ENCODE assay signal across 8 cellular contexts in the genomic region with DNA sequence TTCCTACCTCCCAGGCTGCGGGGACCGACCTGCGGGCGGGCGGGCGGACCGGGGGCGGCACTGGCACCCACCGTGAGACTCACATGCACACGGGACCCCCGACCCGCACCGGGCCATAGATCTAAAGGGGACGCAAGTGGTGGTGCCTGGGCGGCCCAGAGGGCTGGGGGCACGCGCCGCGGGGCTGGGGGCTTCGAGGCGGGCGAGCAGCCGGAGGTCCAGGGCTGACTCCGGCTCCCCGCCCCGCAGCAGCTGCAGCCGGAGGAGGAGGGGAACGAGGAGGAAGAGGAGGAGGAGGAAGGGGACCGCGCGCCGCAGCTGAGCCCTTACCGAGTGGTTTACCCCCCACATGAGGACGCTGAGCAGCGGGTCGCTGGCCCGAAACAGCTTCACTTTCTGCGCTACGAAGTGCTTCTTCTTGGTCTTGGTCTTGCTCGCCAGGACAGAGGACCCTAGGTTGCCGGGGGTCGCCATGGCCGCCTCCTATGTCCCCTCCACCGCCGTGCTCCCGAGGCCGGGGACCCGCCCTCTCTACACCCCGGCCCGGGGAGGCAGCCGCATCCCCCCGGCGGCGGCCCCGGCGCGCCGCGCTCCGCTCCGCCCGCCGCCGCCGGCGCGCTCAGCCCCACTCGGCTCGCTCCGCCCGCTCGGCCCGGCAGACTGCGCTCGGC. TPM values are rescaled to one million over a fixed set of nuclear protein-coding genes. Genes with fewer than 3 reads are reported as not detected.
A peak's percentile ranks its signal among the peaks of the same experiment; 100 is the strongest.
DNase-seq lines count a peak whose midpoint lies in the region; TF ChIP-seq lines count a peak whose summit lies in the region.

No MANE protein-coding gene starts in this region.

- CTCF ChIA-PET in activated CD4-positive, alpha-beta memory T cell treated with anti-CD3 and anti-CD28 coated beads, Interleukin-2, amount 10 ng/mL, durations not matched to agents 7 days and 5 days (lab: Charles Lee) = interaction anchor here (0.9 to 1.7 kb wide), 5 partner anchors 31 to 103 kb away, joined by 3 to 5 read pairs (median 3); no protein-coding TSS in a partner anchor
- CTCF ChIA-PET in GM10248 (lab: Yijun Ruan, JAX) = interaction anchor here (1.0 to 1.6 kb wide), 3 partner anchors 10 to 139 kb away, joined by 3 to 4 read pairs (median 3); no protein-coding TSS in a partner anchor

- H3K4me1 Mint-ChIP-seq in H9 = peaks cover 28 to 30% of the 10 kb centered on the region in 2 experiments
- H3K4me1 Mint-ChIP-seq in activated CD4-positive, alpha-beta memory T cell treated with anti-CD3 and anti-CD28 coated beads, Interleukin-2, amount 10 ng/mL, durations not matched to agents 7 days and 5 days = peaks cover 32% of the 10 kb centered on the region

- no peak overlapping the region for H3K27ac ChIP-seq in H9 (ENCODE audit: insufficient read length, low read depth, low read length)
- H3K27ac ChIP-seq in MM.1S (ENCODE audit: low read length) = peak overlapping the region; percentile 59; the same call in 1 of the 2 replicates
- H3K27ac ChIP-seq in fibroblast of lung (ENCODE audit: insufficient read depth, low read length) = peak overlapping the region; percentile 80
- peak overlapping the region; percentile 89 for H3K27ac ChIP-seq in neutrophil

- peaks cover 20% of the 10 kb centered on the region for H3K27me3 Mint-ChIP-seq in H9 (ENCODE audit: low read depth)
- H3K27me3 Mint-ChIP-seq in activated CD4-positive, alpha-beta memory T cell treated with anti-CD3 and anti-CD28 coated beads, Interleukin-2, amount 10 ng/mL, durations not matched to agents 7 days and 5 days = no peaks in the 10 kb centered on the region

- H3K4me1 ChIP-seq in H9 (ENCODE audit: insufficient read depth, low read length) = no peaks in the 10 kb centered on the region
- H3K4me1 ChIP-seq in MM.1S (ENCODE audit: low read length) = 0 out of 2 replicates have a peak, but pooled peaks cover 12% of the 10 kb centered on the region
- H3K4me1 ChIP-seq in fibroblast of lung (ENCODE audit: control insufficient read depth, extremely low read depth, insufficient read depth, low read length) = no peaks in the 10 kb centered on the region
- peaks cover 14 to 41% of the 10 kb centered on the region in 2 experiments for H3K4me1 ChIP-seq in neutrophil (ENCODE audit: control insufficient read depth in 1 of 2, insufficient read depth in 1 of 2, low read depth in 1 of 2, low read length in 1 of 2)

- H3K56ac ChIP-seq in H9 (ENCODE audit: insufficient read length, low read depth, low read length) = no peak overlapping the region

- H3K36me3 ChIP-seq in MM.1S (replicated peaks; ENCODE audit: insufficient read depth, low read length) (no peaks in the 10 kb centered on the region), fibroblast of lung (ENCODE audit: control insufficient read depth, insufficient read depth, low read length) (no peaks in the 10 kb centered on the region), neutrophil (no peaks in the 10 kb centered on the region)

- H3K4me2 ChIP-seq in H9 (ENCODE audit: insufficient read depth, insufficient read length, low read length) (peak overlapping the region; percentile 62), MM.1S (ENCODE audit: low read depth, low read length) (peak overlapping the region; percentile 69), fibroblast of lung (ENCODE audit: extremely low read depth, insufficient read depth, low read length) (peak overlapping the region; percentile 44)

- H3K9me3 ChIP-seq in H9 (ENCODE audit: control insufficient read depth, low read depth, low read length) = no peaks in the 10 kb centered on the region
- H3K9me3 ChIP-seq in MM.1S (replicated peaks; ENCODE audit: insufficient read depth, low read length) = no peaks in the 10 kb centered on the region
- H3K9me3 ChIP-seq in fibroblast of lung (ENCODE audit: control insufficient read depth, insufficient read depth, low read depth, low read length) = no peaks in the 10 kb centered on the region
- no peaks in the 10 kb centered on the region for H3K9me3 ChIP-seq in neutrophil

- H3K4me3 ChIP-seq in MM.1S (ENCODE audit: low read length) (peak overlapping the region; percentile 96), fibroblast of lung (replicated peaks in 1 of 4; ENCODE audit: control extremely low read depth in 1 of 4, insufficient read depth in 1 of 4, low read depth in 3 of 4, low read length in 4 of 4) (peak overlapping the region; percentile 78 to 84 (median 84)), neutrophil (ENCODE audit: low read depth in 1 of 2, low read length in 1 of 2) (peak overlapping the region; percentile 90 to 93)

- H3K9me3 Mint-ChIP-seq in H9 = no peaks in the 10 kb centered on the region; a peak in 1 of 5 replicates
- no peaks in the 10 kb centered on the region for H3K9me3 Mint-ChIP-seq in activated CD4-positive, alpha-beta memory T cell treated with anti-CD3 and anti-CD28 coated beads, Interleukin-2, amount 10 ng/mL, durations not matched to agents 7 days and 5 days

- peaks cover 12% of the 10 kb centered on the region for H3K23me2 ChIP-seq in H9 (ENCODE audit: insufficient read length, low read depth, low read length, poor library complexity, severe bottlenecking)

- no peak overlapping the region for H3K23ac ChIP-seq in H9 (ENCODE audit: insufficient read length, low read depth, low read length)

- H4K5ac ChIP-seq in H9 (ENCODE audit: insufficient read length, low read depth, low read length) = no peak overlapping the region

- no peak overlapping the region for H2BK12ac ChIP-seq in H9 (ENCODE audit: insufficient read length, low read depth, low read length)

- POLR2A ChIA-PET in activated CD4-positive, alpha-beta memory T cell treated with anti-CD3 and anti-CD28 coated beads, Interleukin-2, amount 10 ng/mL, durations not matched to agents 7 days and 5 days (lab: Charles Lee) = interaction anchor here (0.6 to 5.8 kb wide), 28 partner anchors 13 to 711 kb away, joined by 3 to 114 read pairs (median 8); a partner anchor contains a TSS
- POLR2A ChIA-PET in GM10248 (lab: Yijun Ruan, JAX) = no interaction called here

- H3K27me3 ChIP-seq in H9 (ENCODE audit: insufficient read depth, low read length) (no peaks in the 10 kb centered on the region; the same call in 1 of the 2 replicates), MM.1S (replicated peaks; ENCODE audit: insufficient read depth, low read length) (no peaks in the 10 kb centered on the region), fibroblast of lung (ENCODE audit: control insufficient read depth, insufficient read depth, low read length) (no peaks in the 10 kb centered on the region), neutrophil (no peaks in the 10 kb centered on the region)

- no peaks in the 10 kb centered on the region for H4K20me1 ChIP-seq in H9 (ENCODE audit: control insufficient read depth, insufficient read depth, insufficient read length)
- peaks cover 3% of the 10 kb centered on the region; the same call in 1 of the 2 replicates for H4K20me1 ChIP-seq in MM.1S (ENCODE audit: insufficient read depth, low read length)
- H4K20me1 ChIP-seq in fibroblast of lung (ENCODE audit: control insufficient read depth, extremely low read depth, insufficient read depth, low read length) = no peaks in the 10 kb centered on the region

- H2AFZ ChIP-seq in H9 (ENCODE audit: low read length) = no peak overlapping the region
- H2AFZ ChIP-seq in MM.1S (ENCODE audit: low read length) = peak overlapping the region; percentile 86
- H2AFZ ChIP-seq in fibroblast of lung (ENCODE audit: low read length) = peak overlapping the region; percentile 69

- H3T11ph ChIP-seq in H9 (ENCODE audit: low read length) = no peak overlapping the region

- H2BK15ac ChIP-seq in H9 (ENCODE audit: low read depth, low read length) = no peak overlapping the region

- no peaks in the 10 kb centered on the region; a peak in 1 of 7 replicates for H3K36me3 Mint-ChIP-seq in H9 (ENCODE audit: insufficient read depth in 1 of 3, low read depth in 3 of 3)
- H3K36me3 Mint-ChIP-seq in activated CD4-positive, alpha-beta memory T cell treated with anti-CD3 and anti-CD28 coated beads, Interleukin-2, amount 10 ng/mL, durations not matched to agents 7 days and 5 days (ENCODE audit: low read depth) = peaks cover 19% of the 10 kb centered on the region

- no peak overlapping the region for H2BK120ac ChIP-seq in H9 (ENCODE audit: low read depth, low read length, poor library complexity, severe bottlenecking)

- peaks cover 23% of the 10 kb centered on the region for H3K79me2 ChIP-seq in H9 (ENCODE audit: insufficient read depth, low read length)
- peaks cover 51% of the 10 kb centered on the region for H3K79me2 ChIP-seq in MM.1S (ENCODE audit: low read length)
- peaks cover 47% of the 10 kb centered on the region for H3K79me2 ChIP-seq in fibroblast of lung (ENCODE audit: control insufficient read depth, insufficient read depth, low read length)

- peak overlapping the region; percentile 8 for H3K18ac ChIP-seq in H9 (ENCODE audit: insufficient read length, low read depth, low read length)

- no peaks in the 10 kb centered on the region for H3K9me2 ChIP-seq in MM.1S (replicated peaks; ENCODE audit: insufficient read depth, low read length)

- no peak overlapping the region for H3K27ac Mint-ChIP-seq in H9
- H3K27ac Mint-ChIP-seq in activated CD4-positive, alpha-beta memory T cell treated with anti-CD3 and anti-CD28 coated beads, Interleukin-2, amount 10 ng/mL, durations not matched to agents 7 days and 5 days = peak overlapping the region; percentile 72

- TF ChIP-seq CTCF in H9 (conservative IDR thresholded peaks at IDR 0.05) = no peak
- no peak for TF ChIP-seq CTCF in MM.1S (IDR thresholded peaks at IDR 0.05; ENCODE audit: low read length)
- TF ChIP-seq CTCF in fibroblast of lung (conservative IDR thresholded peaks at IDR 0.05 in 1 of 2, IDR thresholded peaks at IDR 0.05 in 1 of 2; ENCODE audit: low read depth in 1 of 2, low read length in 2 of 2) = no peak
- TF ChIP-seq CTCF in neutrophil (IDR thresholded peaks at IDR 0.05) = no peak
- TF ChIP-seq CTCF in GM10248 (IDR thresholded peaks at IDR 0.05; ENCODE audit: control extremely low read depth, extremely low read depth, low read depth, missing control alignments) = no peak

- H4K91ac ChIP-seq in H9 (ENCODE audit: insufficient read length, low read depth, low read length) = no peak overlapping the region

- H2BK5ac ChIP-seq in H9 (ENCODE audit: insufficient read length, low read length) = no peak overlapping the region

- H2BK20ac ChIP-seq in H9 (ENCODE audit: low read depth, low read length, poor library complexity, severe bottlenecking) = no peak overlapping the region

- no peak overlapping the region for H3K14ac ChIP-seq in H9 (ENCODE audit: insufficient read depth, low read length)

- no peak overlapping the region for H4K8ac ChIP-seq in H9 (replicated peaks; ENCODE audit: insufficient read length, low read depth, low read length)

- H3F3A ChIP-seq in MM.1S (ENCODE audit: insufficient read depth, low read length) = no peaks in the 10 kb centered on the region

- DNase-seq in EL (peak; percentile 34), H9 (peak; percentile 34), MM.1S (peak; percentile 44), fibroblast of lung (ENCODE audit: low read depth in 2 of 2) (peak in 1 of 2 donors; percentile 30), DMS79 treated with DMSO at 0.1 percent for 48 hours (lab: John Stamatoyannopoulos, UW) (no peak), GM10248 (ENCODE audit: extremely low spot score) (no peak)
- DNase-seq in activated CD4-positive, alpha-beta memory T cell treated with anti-CD3 and anti-CD28 coated beads, Interleukin-2, amount 10 ng/mL, durations not matched to agents 7 days and 5 days = peak; percentile 49

- peaks cover 5% of the 10 kb centered on the region for H3K79me1 ChIP-seq in H9 (ENCODE audit: insufficient read depth, low read depth, low read length, poor library complexity, severe bottlenecking)

- H3K9ac ChIP-seq in H9 (ENCODE audit: extremely low read depth, insufficient read length, low read length) (peak overlapping the region; percentile 39), MM.1S (ENCODE audit: low read length) (peak overlapping the region; percentile 81), fibroblast of lung (ENCODE audit: insufficient read depth, low read length) (peak overlapping the region; percentile 65)

- H3K4ac ChIP-seq in H9 (ENCODE audit: low read depth, low read length) = no peak overlapping the region

- peak overlapping the region; percentile 78 to 86 for H3K4me3 Mint-ChIP-seq in H9
- peak overlapping the region; percentile 85 for H3K4me3 Mint-ChIP-seq in activated CD4-positive, alpha-beta memory T cell treated with anti-CD3 and anti-CD28 coated beads, Interleukin-2, amount 10 ng/mL, durations not matched to agents 7 days and 5 days

- WGBS in H9 (ENCODE audit: extremely low coverage, insufficient read length, low lambda C conversion rate) = no CpG with 5 or more reads among the region's 75 CpGs

- H2AK5ac ChIP-seq in H9 (ENCODE audit: insufficient read length, low read length) = no peak overlapping the region

RNA-seq across cellular contexts. Expression of a gene that starts 0.4 kb away (rescaled TPM):
- total RNA-seq in H9 (2021) = 33.3 and 33.6 TPM in 2 replicates
- 100 to 1,000 TPM; 126 to 137 TPM for total RNA-seq in activated CD4-positive, alpha-beta memory T cell treated with anti-CD3 and anti-CD28 coated beads, Interleukin-2, amount 10 ng/mL, durations not matched to agents 7 days and 5 days
- total RNA-seq in fibroblast of lung = 37.5 and 40.0 TPM in 2 replicates
- 28.5 and 30.2 TPM in 2 replicates for polyA plus RNA-seq in fibroblast of lung
- polyA plus RNA-seq in fibroblast of lung (2012) = 26.2 and 32.8 TPM in 2 replicates
- polyA minus RNA-seq in fibroblast of lung (ENCODE audit: low replicate concordance) = 13.2 and 22.3 TPM in 2 replicates

Comparison
In these comparisons a context has a peak if more than half of its experiments do, and no peak if none do; other contexts are left out.
1. DNase-seq: peak in EL (single experiment), H9 (single experiment), MM.1S (single experiment) and activated CD4-positive, alpha-beta memory T cell treated with anti-CD3 and anti-CD28 coated beads, Interleukin-2, amount 10 ng/mL, durations not matched to agents 7 days and 5 days (single experiment); none in DMS79 treated with DMSO at 0.1 percent for 48 hours (single experiment) and GM10248 (single experiment).
2. Peak in every context shown above with its lines, with median percentiles within 50 percentile points of each other: H3K4me2 ChIP-seq, H3K9ac ChIP-seq and H3K4me3 ChIP-seq.